In the genomic region with DNA sequence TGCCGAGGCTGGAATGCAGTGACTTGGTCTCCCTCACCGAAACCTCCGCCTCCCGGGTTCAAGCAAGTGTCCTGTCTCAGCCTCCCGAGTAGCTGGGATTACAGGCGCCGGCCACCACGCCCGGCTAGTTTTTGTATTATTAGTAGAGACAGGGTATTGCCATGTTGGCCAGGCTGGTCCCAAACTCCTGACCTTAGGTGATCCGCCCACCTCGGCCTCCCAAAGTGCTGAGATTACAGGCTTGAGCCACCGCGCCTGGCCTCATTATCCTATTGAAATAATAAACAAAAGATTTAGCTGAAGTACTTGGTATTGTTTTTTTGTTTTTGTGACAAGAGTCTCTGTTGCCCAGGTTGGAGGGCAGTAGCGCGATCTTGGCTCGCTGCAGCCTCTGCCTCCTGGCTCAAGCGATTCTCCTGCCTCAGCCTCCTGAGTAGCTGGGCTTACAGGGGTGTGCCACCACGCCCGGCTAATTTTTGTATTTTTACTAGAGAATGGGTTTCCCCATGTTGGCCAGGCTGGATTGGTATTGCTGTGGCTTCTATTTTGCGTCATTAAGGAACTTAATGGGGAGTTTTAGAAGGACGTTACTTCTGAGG, we compare ENCODE assay signal across 9 cellular contexts. TPM values are rescaled to one million over a fixed set of nuclear protein-coding genes. Genes with fewer than 3 reads are reported as not detected.
DNase-seq lines count a peak whose midpoint lies in the region; ATAC-seq and TF ChIP-seq lines count a peak whose summit lies in the region.
"Had no signal": no experiment of that assay in that cellular context is flagged by ENCODE, and none has a peak within 500 bp of the region (broad histone marks: within the 10 kb centered on the region; RNA-seq: fewer than 3 reads in every experiment).

No MANE protein-coding gene starts in this region.

- no peak for ATAC-seq in T-helper 17 cell
- ATAC-seq: mucosa of descending colon had no signal

- H3K4me1 ChIP-seq in HAP-1 = peaks cover 13% of the 10 kb centered on the region
- peaks cover 28% of the 10 kb centered on the region for H3K4me1 ChIP-seq in skeletal muscle satellite cell (ENCODE audit: control insufficient read depth, insufficient read depth, low read length)

- peaks cover 39% of the 10 kb centered on the region for H3K4me1 Mint-ChIP-seq in T-helper 17 cell

- DNase-seq in HAP-1 (ENCODE audit: low spot score in 2 of 2) = peak in 1 of 2 experiments; percentile 45
- no peak for DNase-seq in T-helper 17 cell
- DNase-seq in foreskin fibroblast = no peak
- DNase-seq in nucleus accumbens (lab: John Stamatoyannopoulos, UW) = no peak
- no peak for DNase-seq in activated effector memory CD4-positive, alpha-beta T cell treated with Interleukin-2 at 50 U/mL for 16 hours
- no peak for DNase-seq in activated gamma-delta T cell treated with Interleukin-2 at 50 U/mL for 16 hours
- no peak for DNase-seq in activated CD4-positive, CD25-positive, alpha-beta regulatory T cell treated with anti-CD3 and anti-CD28 coated beads, Interleukin-2, amount 50 U/mL, for 72 hours

- H3K9me3 ChIP-seq in HAP-1 (no peaks in the 10 kb centered on the region), T-helper 17 cell (ENCODE audit: control insufficient read depth, low read length, poor library complexity, severe bottlenecking) (no peaks in the 10 kb centered on the region), skeletal muscle satellite cell (replicated peaks; ENCODE audit: low read length) (no peaks in the 10 kb centered on the region)
- H3K9me3 ChIP-seq: mucosa of descending colon had no signal

- H3K36me3 ChIP-seq in HAP-1 (replicated peaks) = peaks cover 61% of the 10 kb centered on the region
- H3K36me3 ChIP-seq in skeletal muscle satellite cell (ENCODE audit: insufficient read depth, low read length) = peaks cover 54% of the 10 kb centered on the region

- peak overlapping the region; percentile 99 for H3K9ac ChIP-seq in skeletal muscle satellite cell (ENCODE audit: low read depth, low read length)

- H3K27ac Mint-ChIP-seq in T-helper 17 cell = peak overlapping the region; percentile 100

- in situ Hi-C loops in HAP-1 (cut with MboI; ENCODE audit: low sequenced_read_pairs) = no loop called here

- H3K4me2 ChIP-seq in skeletal muscle satellite cell (ENCODE audit: low read length) = peak overlapping the region; percentile 76

- peaks cover 7% of the 10 kb centered on the region for H3K36me3 Mint-ChIP-seq in T-helper 17 cell (ENCODE audit: low read depth)

- TF ChIP-seq CTCF in foreskin fibroblast (IDR thresholded peaks at IDR 0.05; ENCODE audit: low read depth, low read length) = no peak

- peak overlapping the region; percentile 99 for H3K4me3 Mint-ChIP-seq in T-helper 17 cell

- H3K4me3 ChIP-seq in HAP-1 (peak overlapping the region; percentile 75), foreskin fibroblast (ENCODE audit: low read depth in 1 of 2, low read length in 2 of 2) (peak overlapping the region; percentile 74 to 100), skeletal muscle satellite cell (ENCODE audit: low read length) (peak overlapping the region; percentile 85)

- no peaks in the 10 kb centered on the region; the same call in 1 of the 2 replicates for H3K27me3 ChIP-seq in HAP-1 (ENCODE audit: low read depth)
- H3K27me3 ChIP-seq in skeletal muscle satellite cell (ENCODE audit: control insufficient read depth, insufficient read depth, low read length) = no peaks in the 10 kb centered on the region

- H3K27me3 Mint-ChIP-seq in T-helper 17 cell = no peaks in the 10 kb centered on the region

RNA-seq across cellular contexts. Expression of gene RPL35A, which starts 1.5 kb away (rescaled TPM):
- total RNA-seq in T-helper 17 cell = 1,000 to 10,000 TPM; 1,671 to 1,728 TPM
- 537 and 796 TPM in 2 replicates for total RNA-seq in skeletal muscle satellite cell (2012; rRNA removed)

RNA-seq across cellular contexts. Expression of gene LMLN, which starts 8.5 kb away (rescaled TPM):
- 1 to 10 TPM; 3.2 to 4.4 TPM for total RNA-seq in T-helper 17 cell
- total RNA-seq in skeletal muscle satellite cell (2012; rRNA removed) = 8.1 and 8.3 TPM in 2 replicates
